11 cellular contexts compared by ENCODE assay signal in genomic region chr3:47984089-47984759, GRCh38. TPM values are rescaled to one million over a fixed set of nuclear protein-coding genes. Genes with fewer than 3 reads are reported as not detected.
DNase-seq lines count a peak whose midpoint lies in the region; ATAC-seq, FAIRE-seq and TF ChIP-seq lines count a peak whose summit lies in the region.
"Had no signal": no experiment of that assay in that cellular context is flagged by ENCODE, and none has a peak within 500 bp of the region (broad histone marks: within the 10 kb centered on the region; RNA-seq: fewer than 3 reads in every experiment).

No MANE protein-coding gene starts in this region.

- TF ChIP-seq POLR2A in tibial nerve (IDR thresholded peaks at IDR 0.05): no peak

- DNase-seq in AG04449 (ENCODE audit: low read depth, low spot score) (peak; percentile 50), HTR-8/SVneo (ENCODE audit: insufficient read length, low spot score) (peak; percentile 27), astrocyte of the spinal cord (ENCODE audit: low read depth, low spot score) (peak; percentile 84), lung microvascular endothelial cell (ENCODE audit: low read depth in 2 of 2) (peak; percentile 47 to 54), NCI-H2081 (lab: John Stamatoyannopoulos, UW) (no peak), tibial nerve (ENCODE audit: low spot score in 2 of 2) (no peak)
- DNase-seq in activated CD4-positive, alpha-beta T cell treated with anti-CD3 and anti-CD28 coated beads, Interleukin-2, amount 50 U/mL, for 48 hours: no peak
- DNase-seq: CD4-positive, alpha-beta T cell; colonic mucosa; KBM-7 had no signal

- H3K27ac ChIP-seq in tibial nerve: peak overlapping the region in 1 of 4 donors; percentile 20
- H3K27ac ChIP-seq: colonic mucosa had no signal

- FAIRE-seq in HTR-8/SVneo (lab: Jason Lieb, UNC): no peak

- peaks cover 0 to 57% (median 4%) of the 10 kb centered on the region in 4 donors for H3K4me1 ChIP-seq in tibial nerve
- H3K4me1 ChIP-seq: colonic mucosa had no signal

- POLR2A ChIA-PET in AG04449 (lab: Yijun Ruan, JAX): interaction anchor here (0.5 kb wide), 1 partner anchor 177 kb away, joined by 3 read pairs; no protein-coding TSS in a partner anchor

- ATAC-seq in GM21529 (IDR thresholded peaks at IDR 0.05; ENCODE audit: unreplicated experiment): no peak

- H3K27me3 ChIP-seq in tibial nerve: no peaks in the 10 kb centered on the region
- H3K27me3 ChIP-seq: colonic mucosa had no signal

- H3K9me3 ChIP-seq in tibial nerve: no peaks in the 10 kb centered on the region
- H3K9me3 ChIP-seq: colonic mucosa had no signal

- TF ChIP-seq EP300 in tibial nerve (IDR thresholded peaks at IDR 0.05): no peak

- in situ Hi-C loops in astrocyte of the spinal cord (cut with HindIII; ENCODE audit: low sequenced_read_pairs): no loop called here

- CTCF ChIA-PET in AG04449 (lab: Yijun Ruan, JAX): interaction anchor here (0.7 to 1.3 kb wide), 4 partner anchors 28 to 173 kb away, joined by 3 to 6 read pairs (median 3); no protein-coding TSS in a partner anchor

- H3K4me3 ChIP-seq in AG04449 (ENCODE audit: low read depth, low read length) (no peak overlapping the region), astrocyte of the spinal cord (ENCODE audit: low read depth, low read length) (no peak overlapping the region), tibial nerve (no peak overlapping the region)
- H3K4me3 ChIP-seq: colonic mucosa had no signal

- TF ChIP-seq CTCF in AG04449 (IDR thresholded peaks at IDR 0.05; ENCODE audit: insufficient read depth, low read length, missing control alignments): no peak
- no peak for TF ChIP-seq CTCF in astrocyte of the spinal cord (IDR thresholded peaks at IDR 0.05; ENCODE audit: low read depth, low read length)
- no peak for TF ChIP-seq CTCF in tibial nerve (IDR thresholded peaks at IDR 0.05)

- 80 to 83% methylated on average over 4 of the region's 4 CpGs for WGBS in tibial nerve, 2 donors

- H3K36me3 ChIP-seq in tibial nerve: peaks cover 0 to 7% (median 0%) of the 10 kb centered on the region in 3 donors
- H3K36me3 ChIP-seq: colonic mucosa had no signal

RNA-seq across cellular contexts. Expression of gene MAP4, which starts 32.0 kb away (rescaled TPM):
- 36.7 and 39.2 TPM in 2 replicates for total RNA-seq in lung microvascular endothelial cell
- 100 to 1,000 TPM; 201 to 239 (median 231) TPM for total RNA-seq in tibial nerve

Comparison
In these comparisons a context has a peak if more than half of its experiments do, and no peak if none do; other contexts are left out.
1. DNase-seq: peak in AG04449 (single experiment), HTR-8/SVneo (single experiment), astrocyte of the spinal cord (single experiment) and lung microvascular endothelial cell (2 of 2); none in activated CD4-positive, alpha-beta T cell treated with anti-CD3 and anti-CD28 coated beads, Interleukin-2, amount 50 U/mL, for 48 hours (0 of 2), NCI-H2081 (0 of 2) and tibial nerve (0 of 2).